Comparison of ENCODE assay signal across 1 cellular context in genomic region chr6:32153835-32154513, GRCh38.
TF ChIP-seq lines count a peak whose summit lies in the region.

Gene PPT2 (plus strand): TSS chr6:32154141. CDS start chr6:32154595, 454 bp downstream.

TF ChIP-seq in HepG2, 621 proteins besides CTCF, POLR2A, EP300 and RAD21 (continued from another document):
- no peak; the same call in 1 of the 2 replicates for TF ChIP-seq UBTF (CRISPR knock-in tag; IDR thresholded peaks at IDR 0.05)
- TF ChIP-seq ZNF263 (CRISPR knock-in tag; IDR thresholded peaks at IDR 0.05) = no peak
- TF ChIP-seq ZNF576 (CRISPR knock-in tag; IDR thresholded peaks at IDR 0.05) = 0 out of 2 replicates have a peak, but pooled peaks have one; percentile 34
- TF ChIP-seq ETS1 (CRISPR knock-in tag; IDR thresholded peaks at IDR 0.05) = peak; percentile 88; the same call in 1 of the 2 replicates
- peak; percentile 28 for TF ChIP-seq XRCC5 (optimal IDR thresholded peaks at IDR 0.05; ENCODE audit: low read length)
- TF ChIP-seq DR1 (CRISPR knock-in tag; IDR thresholded peaks at IDR 0.05) = peak; percentile 77; the same call in 1 of the 2 replicates
- TF ChIP-seq AFF4 (CRISPR knock-in tag; IDR thresholded peaks at IDR 0.05) = no peak; the same call in 1 of the 2 replicates
- no peak for TF ChIP-seq FOXP1 (IDR thresholded peaks at IDR 0.05)
- peak; percentile 18 for TF ChIP-seq FOXP1 (CRISPR knock-in tag; IDR thresholded peaks at IDR 0.05)
- TF ChIP-seq BCL6 (CRISPR knock-in tag; IDR thresholded peaks at IDR 0.05) = no peak
- no peak for TF ChIP-seq ZNF713 (CRISPR knock-in tag; IDR thresholded peaks at IDR 0.05)
- peak; percentile 40 for TF ChIP-seq TAF15 (IDR thresholded peaks at IDR 0.05; ENCODE audit: low read depth, low read length, poor library complexity, severe bottlenecking)
- no peak for TF ChIP-seq TEAD2 (CRISPR knock-in tag; IDR thresholded peaks at IDR 0.05)
- peak; percentile 24 for TF ChIP-seq BRD4 (CRISPR knock-in tag; IDR thresholded peaks at IDR 0.05)
- TF ChIP-seq ZSCAN25 (CRISPR knock-in tag; IDR thresholded peaks at IDR 0.05) = no peak
- peak; percentile 67; the same call in 1 of the 2 replicates for TF ChIP-seq ZNF597 (CRISPR knock-in tag; IDR thresholded peaks at IDR 0.05)
- peak; percentile 47; the same call in 1 of the 2 replicates for TF ChIP-seq NCOR1 (IDR thresholded peaks at IDR 0.05; ENCODE audit: borderline replicate concordance, low read length)
- peak; percentile 80; the same call in 1 of the 2 replicates for TF ChIP-seq ZNF556 (CRISPR knock-in tag; IDR thresholded peaks at IDR 0.05; ENCODE audit: borderline replicate concordance)
- peak; percentile 44; the same call in 1 of the 2 replicates for TF ChIP-seq GATA4 (IDR thresholded peaks at IDR 0.05; ENCODE audit: borderline replicate concordance, low read depth)
- peak; percentile 90 for TF ChIP-seq ZNF687 (CRISPR knock-in tag; IDR thresholded peaks at IDR 0.05)
- 0 out of 2 replicates have a peak, but pooled peaks have one; percentile 14 for TF ChIP-seq GMEB2 (CRISPR knock-in tag; IDR thresholded peaks at IDR 0.05; ENCODE audit: low read depth)
- no peak for TF ChIP-seq ZKSCAN5 (CRISPR knock-in tag; IDR thresholded peaks at IDR 0.05)
- TF ChIP-seq ZNF746 (CRISPR knock-in tag; IDR thresholded peaks at IDR 0.05) = peak; percentile 61; the same call in 1 of the 2 replicates
- TF ChIP-seq NR3C1 (CRISPR knock-in tag; IDR thresholded peaks at IDR 0.05) = no peak
- TF ChIP-seq CC2D1A (CRISPR knock-in tag; IDR thresholded peaks at IDR 0.05) = no peak
- no peak for TF ChIP-seq ZNF496 (CRISPR knock-in tag; IDR thresholded peaks at IDR 0.05; ENCODE audit: insufficient replicate concordance)
- TF ChIP-seq ZFY (CRISPR knock-in tag; IDR thresholded peaks at IDR 0.05) = peak; percentile 88
- peak; percentile 66; the same call in 1 of the 2 replicates for TF ChIP-seq ZNF230 (CRISPR knock-in tag; IDR thresholded peaks at IDR 0.05)
- peak; percentile 45; the same call in 1 of the 2 replicates for TF ChIP-seq PPARG (CRISPR knock-in tag; conservative IDR thresholded peaks at IDR 0.05)
- TF ChIP-seq ZBTB10 (CRISPR knock-in tag; IDR thresholded peaks at IDR 0.05; ENCODE audit: borderline replicate concordance) = 0 out of 2 replicates have a peak, but pooled peaks have one; percentile 53
